Comparison of ENCODE assay signal across 12 cellular contexts in the genomic region with DNA sequence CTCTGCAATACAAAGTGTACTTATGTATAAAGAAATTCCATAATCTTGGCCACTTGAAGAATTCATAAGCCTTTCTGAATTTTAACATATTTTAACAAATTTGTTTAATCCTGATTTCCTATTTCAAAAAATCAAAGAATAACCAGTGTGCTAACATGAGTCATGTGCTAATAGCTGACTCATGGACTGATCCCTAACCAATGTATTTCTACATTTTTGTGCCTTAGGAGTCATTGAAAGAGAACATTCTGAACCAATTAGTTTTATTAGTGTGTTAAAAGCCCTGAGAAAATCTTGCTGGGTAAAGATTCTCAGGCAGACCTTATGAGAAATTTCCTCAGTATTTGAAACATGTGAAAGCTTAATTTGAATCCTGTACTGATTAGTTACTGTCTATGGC.
DNase-seq lines count a peak whose midpoint lies in the region; ATAC-seq and TF ChIP-seq lines count a peak whose summit lies in the region.
"Had no signal": no experiment of that assay in that cellular context is flagged by ENCODE, and none has a peak within 500 bp of the region (broad histone marks: within the 10 kb centered on the region; RNA-seq: fewer than 3 reads in every experiment).

No MANE protein-coding gene starts in this region.

- H3K4me3 ChIP-seq in AG09309 (ENCODE audit: control insufficient read depth, low read depth, low read length) (no peak overlapping the region), epithelial cell of proximal tubule (ENCODE audit: low read depth, low read length) (no peak overlapping the region)

- DNase-seq in AG09309 (ENCODE audit: low read depth): peak; percentile 79
- peak; percentile 16 for DNase-seq in NCI-H226
- peak; percentile 88 for DNase-seq in epithelial cell of proximal tubule (ENCODE audit: low read depth)
- DNase-seq in non-pigmented ciliary epithelial cell (ENCODE audit: low read depth): peak; percentile 67
- no peak for DNase-seq in NCI-H524 treated with DMSO at 0.1 percent for 48 hours (lab: John Stamatoyannopoulos, UW)
- DNase-seq in activated naive CD8-positive, alpha-beta T cell treated with anti-CD3 and anti-CD28 coated beads, Interleukin-2, amount 50 U/mL, for 24 hours: no peak
- no peak for DNase-seq in NCI-H1092 (lab: John Stamatoyannopoulos, UW)
- DNase-seq: activated CD4-positive, alpha-beta T cell treated with anti-CD3 and anti-CD28 coated beads, Interleukin-2, amount 50 U/mL, for 48 hours; CD8-positive, alpha-beta T cell; NCI-H1694; SHP77 had no signal

- no peak overlapping the region for H3K27ac Mint-ChIP-seq in activated naive CD8-positive, alpha-beta T cell treated with anti-CD3 and anti-CD28 coated beads, Interleukin-2, amount 50 U/mL, for 24 hours
- H3K27ac Mint-ChIP-seq: CD8-positive, alpha-beta T cell had no signal

- no peak overlapping the region for H3K4me3 Mint-ChIP-seq in activated naive CD8-positive, alpha-beta T cell treated with anti-CD3 and anti-CD28 coated beads, Interleukin-2, amount 50 U/mL, for 24 hours
- H3K4me3 Mint-ChIP-seq: CD8-positive, alpha-beta T cell had no signal

- no peak for TF ChIP-seq CTCF in AG09309 (IDR thresholded peaks at IDR 0.05; ENCODE audit: control insufficient read depth, insufficient read depth, low read depth, low read length, missing control alignments)
- TF ChIP-seq CTCF in epithelial cell of proximal tubule (conservative IDR thresholded peaks at IDR 0.05; ENCODE audit: low read depth, low read length): no peak

- no peaks in the 10 kb centered on the region for H3K4me1 Mint-ChIP-seq in activated naive CD8-positive, alpha-beta T cell treated with anti-CD3 and anti-CD28 coated beads, Interleukin-2, amount 50 U/mL, for 24 hours

- ATAC-seq in activated naive CD8-positive, alpha-beta T cell treated with anti-CD3 and anti-CD28 coated beads, Interleukin-2, amount 50 U/mL, for 24 hours: no peak
- no peak for ATAC-seq in GM19324 (IDR thresholded peaks at IDR 0.05; ENCODE audit: low FRiP score, unreplicated experiment)
- ATAC-seq: CD8-positive, alpha-beta T cell had no signal

- H3K9me3 Mint-ChIP-seq in activated naive CD8-positive, alpha-beta T cell treated with anti-CD3 and anti-CD28 coated beads, Interleukin-2, amount 50 U/mL, for 24 hours: no peaks in the 10 kb centered on the region
- H3K9me3 Mint-ChIP-seq: CD8-positive, alpha-beta T cell had no signal

- H3K36me3 Mint-ChIP-seq in activated naive CD8-positive, alpha-beta T cell treated with anti-CD3 and anti-CD28 coated beads, Interleukin-2, amount 50 U/mL, for 24 hours (ENCODE audit: low read depth): peaks cover 4% of the 10 kb centered on the region

- H3K27me3 Mint-ChIP-seq in activated naive CD8-positive, alpha-beta T cell treated with anti-CD3 and anti-CD28 coated beads, Interleukin-2, amount 50 U/mL, for 24 hours: no peaks in the 10 kb centered on the region

Comparison
In these comparisons a context has a peak if more than half of its experiments do, and no peak if none do; other contexts are left out.
1. DNase-seq: peak in AG09309 (single experiment), NCI-H226 (single experiment), epithelial cell of proximal tubule (single experiment) and non-pigmented ciliary epithelial cell (single experiment); none in NCI-H524 treated with DMSO at 0.1 percent for 48 hours (single experiment), activated naive CD8-positive, alpha-beta T cell treated with anti-CD3 and anti-CD28 coated beads, Interleukin-2, amount 50 U/mL, for 24 hours (single experiment) and NCI-H1092 (single experiment).